Comparison of ENCODE assay signal across 18 cellular contexts in the genomic region with DNA sequence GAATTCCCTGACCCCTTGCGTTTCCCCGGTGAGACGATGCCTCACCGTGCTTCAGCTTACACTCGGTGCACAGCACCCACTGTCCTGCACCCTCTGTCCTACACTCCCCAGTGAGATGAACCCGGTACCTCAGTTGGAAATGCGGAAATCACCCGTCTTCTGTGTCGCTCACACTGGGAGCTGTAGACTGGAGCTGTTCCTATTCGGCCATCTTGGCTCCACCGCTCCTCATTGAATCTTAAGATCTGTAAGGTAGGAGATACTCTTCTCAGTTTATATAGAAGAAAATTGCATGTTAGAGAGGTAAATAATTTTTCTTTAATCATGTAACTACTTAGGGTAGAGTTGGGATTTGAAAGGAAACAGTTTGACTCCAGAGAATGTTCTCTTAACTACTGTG.
A peak's percentile ranks its signal among the peaks of the same experiment; 100 is the strongest.
DNase-seq lines count a peak whose midpoint lies in the region; ATAC-seq and TF ChIP-seq lines count a peak whose summit lies in the region.
"Had no signal": no experiment of that assay in that cellular context is flagged by ENCODE, and none has a peak within 500 bp of the region (broad histone marks: within the 10 kb centered on the region; RNA-seq: fewer than 3 reads in every experiment).

No MANE protein-coding gene starts in this region.

- H3K9ac ChIP-seq in OCI-LY1 (ENCODE audit: low read length): no peak overlapping the region
- H3K9ac ChIP-seq: GM23248 had no signal

- H3K9me3 Mint-ChIP-seq in activated naive CD4-positive, alpha-beta T cell treated with anti-CD3 and anti-CD28 coated beads, Interleukin-2, amount 50 U/mL, for 72 hours: peaks cover 10% of the 10 kb centered on the region in 2 donors
- H3K9me3 Mint-ChIP-seq: HFFc6 had no signal

- H3K27ac ChIP-seq in OCI-LY1 (ENCODE audit: low read depth, low read length, poor library complexity, severe bottlenecking): no peak overlapping the region
- H3K27ac ChIP-seq: GM23248 had no signal

- TF ChIP-seq CTCF in OCI-LY1 (IDR thresholded peaks at IDR 0.05; ENCODE audit: low read length): no peak

- DNase-seq in NCI-H345 treated with DMSO at 0.1 percent for 48 hours (lab: John Stamatoyannopoulos, UW; ENCODE audit: unreplicated experiment) (peak; percentile 19), NCI-H345 (lab: John Stamatoyannopoulos, UW) (no peak), HT-29 (ENCODE audit: low spot score) (peak; percentile 38), kidney tubule cell (ENCODE audit: low spot score) (peak; percentile 0), SIG-M5 (lab: John Stamatoyannopoulos, UW) (no peak)
- no peak for DNase-seq in activated naive CD4-positive, alpha-beta T cell treated with anti-CD3 and anti-CD28 coated beads, Interleukin-2, amount 50 U/mL, for 72 hours (ENCODE audit: low spot score in 2 of 2)
- DNase-seq: ACHN; BE2C; C1 segment of cervical spinal cord; CD4-positive, CD25-positive, alpha-beta regulatory T cell; CD8-positive, alpha-beta memory T cell; DMS 273 treated with DMSO at 0.1 percent for 48 hours; DMS79; GDM1; GM23248; HFFc6 had no signal

- H3F3A ChIP-seq in OCI-LY1 (ENCODE audit: insufficient read depth, low read length): no peaks in the 10 kb centered on the region

- H3K36me3 ChIP-seq in OCI-LY1 (ENCODE audit: insufficient read depth, low read length): no peaks in the 10 kb centered on the region
- H3K36me3 ChIP-seq: BE2C had no signal

- H3K4me1 ChIP-seq in OCI-LY1 (ENCODE audit: insufficient read depth, low read length, severe bottlenecking): peaks cover 18% of the 10 kb centered on the region
- H3K4me1 ChIP-seq: BE2C had no signal

- H3K4me3 ChIP-seq in OCI-LY1 (ENCODE audit: low read depth, low read length, poor library complexity, severe bottlenecking): peak overlapping the region; percentile 19
- H3K4me3 ChIP-seq: GM23248 had no signal

- H3K27me3 ChIP-seq in OCI-LY1 (ENCODE audit: insufficient read depth, low read length): no peaks in the 10 kb centered on the region
- H3K27me3 ChIP-seq: BE2C had no signal

- H3K27ac Mint-ChIP-seq in activated naive CD4-positive, alpha-beta T cell treated with anti-CD3 and anti-CD28 coated beads, Interleukin-2, amount 50 U/mL, for 72 hours: no peak overlapping the region
- H3K27ac Mint-ChIP-seq: CD4-positive, CD25-positive, alpha-beta regulatory T cell; CD8-positive, alpha-beta memory T cell; HFFc6 had no signal

- ATAC-seq in activated naive CD4-positive, alpha-beta T cell treated with anti-CD3 and anti-CD28 coated beads, Interleukin-2, amount 50 U/mL, for 72 hours: no peak
- ATAC-seq: HCT116 had no signal

- H3K79me2 ChIP-seq in OCI-LY1 (ENCODE audit: insufficient read depth, low read length): no peaks in the 10 kb centered on the region

- H3K9me3 ChIP-seq in OCI-LY1 (ENCODE audit: low read length): no peaks in the 10 kb centered on the region
- H3K9me3 ChIP-seq: BE2C had no signal

- H4K20me1 ChIP-seq in OCI-LY1 (ENCODE audit: insufficient read depth, low read length): no peaks in the 10 kb centered on the region

- peaks cover 0 to 13% of the 10 kb centered on the region in 2 donors for H3K36me3 Mint-ChIP-seq in activated naive CD4-positive, alpha-beta T cell treated with anti-CD3 and anti-CD28 coated beads, Interleukin-2, amount 50 U/mL, for 72 hours
- H3K36me3 Mint-ChIP-seq: CD4-positive, CD25-positive, alpha-beta regulatory T cell; CD8-positive, alpha-beta memory T cell had no signal

- H3K9me2 ChIP-seq in OCI-LY1 (ENCODE audit: low read depth, low read length): no peaks in the 10 kb centered on the region

- no peak overlapping the region for H2AFZ ChIP-seq in OCI-LY1 (ENCODE audit: low read length)
- H2AFZ ChIP-seq: GM23248 had no signal

- H3K4me2 ChIP-seq in OCI-LY1 (ENCODE audit: low read length): no peak overlapping the region

Comparison
In these comparisons a context has a peak if more than half of its experiments do, and no peak if none do; other contexts are left out.
1. DNase-seq: peak in NCI-H345 treated with DMSO at 0.1 percent for 48 hours (single experiment), HT-29 (single experiment) and kidney tubule cell (single experiment); none in NCI-H345 (single experiment), activated naive CD4-positive, alpha-beta T cell treated with anti-CD3 and anti-CD28 coated beads, Interleukin-2, amount 50 U/mL, for 72 hours (0 of 2) and SIG-M5 (single experiment).